ENCODE assay signal across 8 cellular contexts in the genomic region with DNA sequence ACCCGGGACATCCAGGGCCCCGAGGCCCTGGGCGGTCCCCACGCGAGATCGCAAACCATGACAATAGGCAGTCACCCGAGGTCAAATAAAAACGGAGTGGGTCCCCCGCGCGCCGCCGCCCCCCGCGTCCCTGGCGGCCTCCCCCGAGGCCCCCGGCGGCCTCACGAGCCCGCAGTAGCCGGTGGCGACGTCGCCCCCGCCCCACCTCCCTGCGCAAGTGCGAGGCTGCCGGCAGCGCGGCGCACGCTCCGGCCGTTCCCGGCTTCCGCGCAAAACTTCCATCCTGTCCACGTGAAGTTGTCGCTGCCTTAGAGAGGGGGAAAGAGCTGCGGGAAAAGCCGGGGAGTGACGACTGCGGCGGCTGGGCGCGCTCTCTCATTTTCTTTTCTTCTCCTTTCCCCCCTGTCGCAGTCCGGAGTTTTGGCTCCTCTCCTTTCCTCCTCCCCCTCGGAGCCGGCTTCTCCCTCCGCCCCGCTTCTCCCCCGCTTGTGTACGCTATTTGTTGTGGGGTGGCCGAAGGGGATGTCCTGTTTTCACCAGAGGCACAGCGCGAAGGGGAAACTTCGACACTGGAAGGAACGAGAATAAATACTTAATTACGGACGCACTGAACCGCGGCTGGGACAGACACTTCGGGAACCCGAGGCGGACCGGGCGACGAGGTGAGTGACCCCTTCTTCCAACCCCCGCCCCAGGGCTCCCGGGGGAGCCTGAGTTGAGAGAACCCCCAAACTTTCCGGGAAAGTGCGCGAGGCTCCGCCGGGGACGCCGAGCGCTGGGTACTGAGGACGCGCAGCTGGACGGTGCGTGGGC. TPM values are rescaled to one million over a fixed set of nuclear protein-coding genes. Genes with fewer than 3 reads are reported as not detected.
DNase-seq lines count a peak whose midpoint lies in the region; ATAC-seq and TF ChIP-seq lines count a peak whose summit lies in the region.

Gene EYA4, plus strand, starts transcription at position 270 of the 813 bp plus-strand sequence. CDS start 33,424 bp downstream, outside the sequence.

- no peak for TF ChIP-seq EP300 in ovary (IDR thresholded peaks at IDR 0.05)

- no peak for TF ChIP-seq POLR2A in ovary (IDR thresholded peaks at IDR 0.05)

- H3K4me1 ChIP-seq in SJSA1 (replicated peaks) = peaks cover 14% of the 10 kb centered on the region
- peaks cover 8% of the 10 kb centered on the region for H3K4me1 ChIP-seq in ovary (ENCODE audit: insufficient read depth)

- no peaks in the 10 kb centered on the region for H3K36me3 ChIP-seq in SJSA1
- no peaks in the 10 kb centered on the region for H3K36me3 ChIP-seq in ovary

- H3K9me3 ChIP-seq in SJSA1 (replicated peaks) = no peaks in the 10 kb centered on the region
- no peaks in the 10 kb centered on the region for H3K9me3 ChIP-seq in ovary

- intact Hi-C loops in ovary (cut with DNase I) = no loop called here

- ATAC-seq in HG03095 (IDR thresholded peaks at IDR 0.05; ENCODE audit: unreplicated experiment) = no peak
- no peak for ATAC-seq in HG02798 (IDR thresholded peaks at IDR 0.05; ENCODE audit: poor library complexity, unreplicated experiment)
- ATAC-seq in GM19452 (IDR thresholded peaks at IDR 0.05; ENCODE audit: unreplicated experiment) = no peak

- H3K4me3 ChIP-seq in SJSA1 (peak within 1 kb of the TSS; percentile 28), ovary (peak within 1 kb of the TSS; percentile 25)

- TF ChIP-seq CTCF in ovary (IDR thresholded peaks at IDR 0.05) = no peak

- H3K27ac ChIP-seq in SJSA1 (no peak within 1 kb of the TSS), ovary (no peak within 1 kb of the TSS)

- WGBS in ovary, 3 donors = 1% methylated on average over 53 to 84 of the region's 84 CpGs

- peaks cover 49% of the 10 kb centered on the region for H3K27me3 ChIP-seq in SJSA1 (replicated peaks)
- no peaks in the 10 kb centered on the region for H3K27me3 ChIP-seq in ovary

- DNase-seq in H4 (ENCODE audit: low spot score) (peak; percentile 48), SJSA1 (ENCODE audit: low read depth in 1 of 2, low spot score in 2 of 2) (peak in 1 of 2 experiments; percentile 10), globus pallidus (ENCODE audit: low spot score) (peak; percentile 41), ovary (peak in 2 of 5 donors; percentile 29 to 30), NCI-H128 (lab: John Stamatoyannopoulos, UW; ENCODE audit: unreplicated experiment) (no peak)

RNA-seq across cellular contexts. Expression of gene EYA4, which starts in this region (rescaled TPM):
- 25.7 and 33.7 TPM in 2 replicates for total RNA-seq in H4 (2014; rRNA removed; shearing (Covaris generic))
- 0.05 TPM in 1 of 2 replicates, not detected in the other for total RNA-seq in SJSA1 (2014; rRNA removed; shearing (Covaris generic))
- 10 to 100 TPM in 1 of 7 donors, 1 to 10 TPM in 4, under 1 TPM in 2; 0.12 to 17.8 (median 2.0) TPM for total RNA-seq in ovary
- polyA plus RNA-seq in ovary = 1 to 10 TPM in 1 of 2 donors, under 1 TPM in 1; 0.08 to 2.5 TPM
